Comparison of ENCODE assay signal across 2 cellular contexts in the genomic region with DNA sequence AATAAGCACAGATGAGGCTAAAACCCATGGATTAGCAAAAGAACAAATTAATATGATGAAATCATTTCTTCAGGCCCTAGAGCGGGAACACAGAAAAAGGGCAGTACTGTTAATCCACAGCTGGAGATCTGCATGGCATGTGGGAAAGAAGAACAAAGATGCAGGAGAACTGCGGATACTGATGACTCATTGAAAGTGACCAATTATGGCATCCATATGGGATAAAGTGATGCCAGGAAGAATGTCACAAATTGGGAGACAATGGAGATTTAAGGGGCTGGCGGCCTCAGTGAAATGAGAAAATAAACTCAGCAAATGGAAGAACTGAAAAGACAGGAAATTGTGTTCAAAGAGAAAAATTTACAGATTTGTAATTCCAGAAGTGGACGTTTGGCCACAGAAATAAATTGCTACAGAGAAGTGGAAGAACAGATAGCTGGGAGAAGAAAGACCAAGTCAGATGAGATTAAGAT.
A peak's percentile ranks its signal among the peaks of the same experiment; 100 is the strongest.
TF ChIP-seq lines count a peak whose summit lies in the region.

No MANE protein-coding gene starts in this region.

TF ChIP-seq in GM23338, 12 proteins besides CTCF, POLR2A, EP300 and RAD21 (continued from another document and continues in another):
- TF ChIP-seq, protein P1, sequence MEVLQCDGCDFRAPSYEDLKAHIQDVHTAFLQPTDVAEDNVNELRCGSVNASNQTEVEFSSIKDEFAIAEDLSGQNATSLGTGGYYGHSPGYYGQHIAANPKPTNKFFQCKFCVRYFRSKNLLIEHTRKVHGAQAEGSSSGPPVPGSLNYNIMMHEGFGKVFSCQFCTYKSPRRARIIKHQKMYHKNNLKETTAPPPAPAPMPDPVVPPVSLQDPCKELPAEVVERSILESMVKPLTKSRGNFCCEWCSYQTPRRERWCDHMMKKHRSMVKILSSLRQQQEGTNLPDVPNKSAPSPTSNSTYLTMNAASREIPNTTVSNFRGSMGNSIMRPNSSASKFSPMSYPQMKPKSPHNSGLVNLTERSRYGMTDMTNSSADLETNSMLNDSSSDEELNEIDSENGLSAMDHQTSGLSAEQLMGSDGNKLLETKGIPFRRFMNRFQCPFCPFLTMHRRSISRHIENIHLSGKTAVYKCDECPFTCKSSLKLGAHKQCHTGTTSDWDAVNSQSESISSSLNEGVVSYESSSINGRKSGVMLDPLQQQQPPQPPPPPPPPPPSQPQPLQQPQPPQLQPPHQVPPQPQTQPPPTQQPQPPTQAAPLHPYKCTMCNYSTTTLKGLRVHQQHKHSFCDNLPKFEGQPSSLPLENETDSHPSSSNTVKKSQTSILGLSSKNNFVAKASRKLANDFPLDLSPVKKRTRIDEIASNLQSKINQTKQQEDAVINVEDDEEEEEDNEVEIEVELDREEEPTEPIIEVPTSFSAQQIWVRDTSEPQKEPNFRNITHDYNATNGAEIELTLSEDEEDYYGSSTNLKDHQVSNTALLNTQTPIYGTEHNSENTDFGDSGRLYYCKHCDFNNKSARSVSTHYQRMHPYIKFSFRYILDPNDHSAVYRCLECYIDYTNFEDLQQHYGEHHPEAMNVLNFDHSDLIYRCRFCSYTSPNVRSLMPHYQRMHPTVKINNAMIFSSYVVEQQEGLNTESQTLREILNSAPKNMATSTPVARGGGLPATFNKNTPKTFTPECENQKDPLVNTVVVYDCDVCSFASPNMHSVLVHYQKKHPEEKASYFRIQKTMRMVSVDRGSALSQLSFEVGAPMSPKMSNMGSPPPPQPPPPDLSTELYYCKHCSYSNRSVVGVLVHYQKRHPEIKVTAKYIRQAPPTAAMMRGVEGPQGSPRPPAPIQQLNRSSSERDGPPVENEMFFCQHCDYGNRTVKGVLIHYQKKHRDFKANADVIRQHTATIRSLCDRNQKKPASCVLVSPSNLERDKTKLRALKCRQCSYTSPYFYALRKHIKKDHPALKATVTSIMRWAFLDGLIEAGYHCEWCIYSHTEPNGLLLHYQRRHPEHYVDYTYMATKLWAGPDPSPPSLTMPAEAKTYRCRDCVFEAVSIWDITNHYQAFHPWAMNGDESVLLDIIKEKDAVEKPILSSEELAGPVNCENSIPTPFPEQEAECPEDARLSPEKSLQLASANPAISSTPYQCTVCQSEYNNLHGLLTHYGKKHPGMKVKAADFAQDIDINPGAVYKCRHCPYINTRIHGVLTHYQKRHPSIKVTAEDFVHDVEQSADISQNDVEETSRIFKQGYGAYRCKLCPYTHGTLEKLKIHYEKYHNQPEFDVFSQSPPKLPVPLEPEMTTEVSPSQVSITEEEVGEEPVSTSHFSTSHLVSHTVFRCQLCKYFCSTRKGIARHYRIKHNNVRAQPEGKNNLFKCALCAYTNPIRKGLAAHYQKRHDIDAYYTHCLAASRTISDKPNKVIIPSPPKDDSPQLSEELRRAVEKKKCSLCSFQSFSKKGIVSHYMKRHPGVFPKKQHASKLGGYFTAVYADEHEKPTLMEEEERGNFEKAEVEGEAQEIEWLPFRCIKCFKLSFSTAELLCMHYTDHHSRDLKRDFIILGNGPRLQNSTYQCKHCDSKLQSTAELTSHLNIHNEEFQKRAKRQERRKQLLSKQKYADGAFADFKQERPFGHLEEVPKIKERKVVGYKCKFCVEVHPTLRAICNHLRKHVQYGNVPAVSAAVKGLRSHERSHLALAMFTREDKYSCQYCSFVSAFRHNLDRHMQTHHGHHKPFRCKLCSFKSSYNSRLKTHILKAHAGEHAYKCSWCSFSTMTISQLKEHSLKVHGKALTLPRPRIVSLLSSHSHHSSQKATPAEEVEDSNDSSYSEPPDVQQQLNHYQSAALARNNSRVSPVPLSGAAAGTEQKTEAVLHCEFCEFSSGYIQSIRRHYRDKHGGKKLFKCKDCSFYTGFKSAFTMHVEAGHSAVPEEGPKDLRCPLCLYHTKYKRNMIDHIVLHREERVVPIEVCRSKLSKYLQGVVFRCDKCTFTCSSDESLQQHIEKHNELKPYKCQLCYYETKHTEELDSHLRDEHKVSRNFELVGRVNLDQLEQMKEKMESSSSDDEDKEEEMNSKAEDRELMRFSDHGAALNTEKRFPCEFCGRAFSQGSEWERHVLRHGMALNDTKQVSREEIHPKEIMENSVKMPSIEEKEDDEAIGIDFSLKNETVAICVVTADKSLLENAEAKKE (CRISPR knock-in tag; IDR thresholded peaks at IDR 0.05): no peak
- TF ChIP-seq, protein P2, sequence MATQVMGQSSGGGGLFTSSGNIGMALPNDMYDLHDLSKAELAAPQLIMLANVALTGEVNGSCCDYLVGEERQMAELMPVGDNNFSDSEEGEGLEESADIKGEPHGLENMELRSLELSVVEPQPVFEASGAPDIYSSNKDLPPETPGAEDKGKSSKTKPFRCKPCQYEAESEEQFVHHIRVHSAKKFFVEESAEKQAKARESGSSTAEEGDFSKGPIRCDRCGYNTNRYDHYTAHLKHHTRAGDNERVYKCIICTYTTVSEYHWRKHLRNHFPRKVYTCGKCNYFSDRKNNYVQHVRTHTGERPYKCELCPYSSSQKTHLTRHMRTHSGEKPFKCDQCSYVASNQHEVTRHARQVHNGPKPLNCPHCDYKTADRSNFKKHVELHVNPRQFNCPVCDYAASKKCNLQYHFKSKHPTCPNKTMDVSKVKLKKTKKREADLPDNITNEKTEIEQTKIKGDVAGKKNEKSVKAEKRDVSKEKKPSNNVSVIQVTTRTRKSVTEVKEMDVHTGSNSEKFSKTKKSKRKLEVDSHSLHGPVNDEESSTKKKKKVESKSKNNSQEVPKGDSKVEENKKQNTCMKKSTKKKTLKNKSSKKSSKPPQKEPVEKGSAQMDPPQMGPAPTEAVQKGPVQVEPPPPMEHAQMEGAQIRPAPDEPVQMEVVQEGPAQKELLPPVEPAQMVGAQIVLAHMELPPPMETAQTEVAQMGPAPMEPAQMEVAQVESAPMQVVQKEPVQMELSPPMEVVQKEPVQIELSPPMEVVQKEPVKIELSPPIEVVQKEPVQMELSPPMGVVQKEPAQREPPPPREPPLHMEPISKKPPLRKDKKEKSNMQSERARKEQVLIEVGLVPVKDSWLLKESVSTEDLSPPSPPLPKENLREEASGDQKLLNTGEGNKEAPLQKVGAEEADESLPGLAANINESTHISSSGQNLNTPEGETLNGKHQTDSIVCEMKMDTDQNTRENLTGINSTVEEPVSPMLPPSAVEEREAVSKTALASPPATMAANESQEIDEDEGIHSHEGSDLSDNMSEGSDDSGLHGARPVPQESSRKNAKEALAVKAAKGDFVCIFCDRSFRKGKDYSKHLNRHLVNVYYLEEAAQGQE (IDR thresholded peaks at IDR 0.05; ENCODE audit: unreplicated experiment): no peak
- no peak for TF ChIP-seq ZNF331 (CRISPR knock-in tag; IDR thresholded peaks at IDR 0.05; ENCODE audit: low read depth)
- no peak for TF ChIP-seq EZH2phosphoT487 (IDR thresholded peaks at IDR 0.05; ENCODE audit: unreplicated experiment)
- TF ChIP-seq JUNB (IDR thresholded peaks at IDR 0.05; ENCODE audit: unreplicated experiment): no peak
- TF ChIP-seq EZH2 (IDR thresholded peaks at IDR 0.05; ENCODE audit: low read depth, unreplicated experiment): no peak
- TF ChIP-seq CREB1 (CRISPR knock-in tag; IDR thresholded peaks at IDR 0.05; ENCODE audit: low read depth): no peak
- TF ChIP-seq NANOG (IDR thresholded peaks at IDR 0.05; ENCODE audit: borderline replicate concordance): no peak
- TF ChIP-seq, protein P3, sequence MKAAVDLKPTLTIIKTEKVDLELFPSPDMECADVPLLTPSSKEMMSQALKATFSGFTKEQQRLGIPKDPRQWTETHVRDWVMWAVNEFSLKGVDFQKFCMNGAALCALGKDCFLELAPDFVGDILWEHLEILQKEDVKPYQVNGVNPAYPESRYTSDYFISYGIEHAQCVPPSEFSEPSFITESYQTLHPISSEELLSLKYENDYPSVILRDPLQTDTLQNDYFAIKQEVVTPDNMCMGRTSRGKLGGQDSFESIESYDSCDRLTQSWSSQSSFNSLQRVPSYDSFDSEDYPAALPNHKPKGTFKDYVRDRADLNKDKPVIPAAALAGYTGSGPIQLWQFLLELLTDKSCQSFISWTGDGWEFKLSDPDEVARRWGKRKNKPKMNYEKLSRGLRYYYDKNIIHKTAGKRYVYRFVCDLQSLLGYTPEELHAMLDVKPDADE (IDR thresholded peaks at IDR 0.05): no peak

TF ChIP-seq in SK-N-SH, 30 proteins besides CTCF, POLR2A, EP300 and RAD21 (continued from another document):
- TF ChIP-seq POLR2AphosphoS5 (IDR thresholded peaks at IDR 0.05; ENCODE audit: low read depth, low read length) (no peak), SIN3A (IDR thresholded peaks at IDR 0.05; ENCODE audit: borderline replicate concordance, low read depth, low read length) (no peak), JUND (IDR thresholded peaks at IDR 0.05) (peak; percentile 73), RFX5 (IDR thresholded peaks at IDR 0.05; ENCODE audit: low read length) (peak; percentile 97), NRF1 (IDR thresholded peaks at IDR 0.05; ENCODE audit: low read depth, low read length) (no peak), CHD2 (IDR thresholded peaks at IDR 0.05; ENCODE audit: low read length, partially characterized antibody) (no peak)
- TF ChIP-seq, protein P4, sequence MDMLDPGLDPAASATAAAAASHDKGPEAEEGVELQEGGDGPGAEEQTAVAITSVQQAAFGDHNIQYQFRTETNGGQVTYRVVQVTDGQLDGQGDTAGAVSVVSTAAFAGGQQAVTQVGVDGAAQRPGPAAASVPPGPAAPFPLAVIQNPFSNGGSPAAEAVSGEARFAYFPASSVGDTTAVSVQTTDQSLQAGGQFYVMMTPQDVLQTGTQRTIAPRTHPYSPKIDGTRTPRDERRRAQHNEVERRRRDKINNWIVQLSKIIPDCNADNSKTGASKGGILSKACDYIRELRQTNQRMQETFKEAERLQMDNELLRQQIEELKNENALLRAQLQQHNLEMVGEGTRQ (IDR thresholded peaks at IDR 0.05; ENCODE audit: borderline replicate concordance, low read depth, low read length): no peak
- TF ChIP-seq, protein P2 (IDR thresholded peaks at IDR 0.05; ENCODE audit: low read depth, low read length): no peak
